Comparison of ENCODE assay signal across 6 cellular contexts in genomic region chr15:30500511-30500910, GRCh38. TPM values are rescaled to one million over a fixed set of nuclear protein-coding genes. Genes with fewer than 3 reads are reported as not detected.
"Had no signal": no experiment of that assay in that cellular context is flagged by ENCODE, and none has a peak within 500 bp of the region (broad histone marks: within the 10 kb centered on the region; RNA-seq: fewer than 3 reads in every experiment).

No MANE protein-coding gene starts in this region.

RNA-seq across cellular contexts. Expression of gene GOLGA8Q, which starts 51.3 kb away (rescaled TPM):
- total RNA-seq: endodermal cell, epithelial cell of proximal tubule, esophagus mucosa, frontal cortex, glomerular endothelial cell had no signal
- polyA plus RNA-seq: foreskin keratinocyte had no signal
